Comparison of ENCODE assay signal across 1 cellular context in genomic region chr1:239421810-239422209, GRCh38.
TF ChIP-seq lines count a peak whose summit lies in the region.

No MANE protein-coding gene starts in this region.

TF ChIP-seq in HEK293, 187 proteins besides CTCF, POLR2A, EP300 and RAD21 (continued from another document):
- TF ChIP-seq KLF8 (tag by site-specific recombination; IDR thresholded peaks at IDR 0.05) (peak; percentile 44; the same call in 1 of the 2 replicates), SP7 (tag by site-specific recombination; IDR thresholded peaks at IDR 0.05) (peak; percentile 76; the same call in 1 of the 2 replicates), WT1 (tag by site-specific recombination; IDR thresholded peaks at IDR 0.05) (no peak), PRDM6 (tag by site-specific recombination; IDR thresholded peaks at IDR 0.05) (peak; percentile 72), ZNF248 (tag by site-specific recombination; IDR thresholded peaks at IDR 0.05) (no peak), BCL6B (tag by site-specific recombination; IDR thresholded peaks at IDR 0.05) (no peak), ZBTB21 (tag by site-specific recombination; IDR thresholded peaks at IDR 0.05) (peak; percentile 36; the same call in 1 of the 2 replicates), ZNF112 (tag by site-specific recombination; IDR thresholded peaks at IDR 0.05) (no peak)
